Comparison of ENCODE assay signal across 8 cellular contexts in the genomic region with DNA sequence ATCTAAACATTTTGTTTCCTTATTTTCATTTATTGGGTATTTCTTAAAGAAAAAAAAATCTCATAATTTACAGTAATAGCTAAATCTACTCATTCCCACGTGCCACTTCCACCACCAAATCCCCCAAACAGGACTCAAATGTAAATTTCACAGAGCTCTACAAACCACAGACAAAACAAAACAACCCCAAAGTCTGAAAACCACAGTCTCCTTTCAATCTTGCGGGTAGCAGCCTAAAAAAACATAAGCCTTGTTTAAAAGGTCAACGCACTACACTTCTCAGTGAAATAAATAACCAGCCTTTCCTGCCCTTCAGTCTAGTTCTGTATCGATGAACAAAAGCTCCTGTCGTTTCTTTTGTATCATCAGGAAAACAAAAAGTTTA.
A peak's percentile ranks its signal among the peaks of the same experiment; 100 is the strongest.
DNase-seq lines count a peak whose midpoint lies in the region; ATAC-seq and TF ChIP-seq lines count a peak whose summit lies in the region.

No MANE protein-coding gene starts in this region.

- peaks cover 74% of the 10 kb centered on the region for H3K4me1 Mint-ChIP-seq in activated CD8-positive, alpha-beta T cell treated with anti-CD3 and anti-CD28 coated beads, Interleukin-2, amount 10 ng/mL, durations not matched to agents 7 days and 5 days (ENCODE audit: low read depth)

- no peaks in the 10 kb centered on the region for H4K20me1 ChIP-seq in hepatocyte (ENCODE audit: insufficient read depth, poor library complexity, severe bottlenecking)

- H3K9me3 Mint-ChIP-seq in activated CD8-positive, alpha-beta T cell treated with anti-CD3 and anti-CD28 coated beads, Interleukin-2, amount 10 ng/mL, durations not matched to agents 7 days and 5 days (ENCODE audit: insufficient read depth): no peaks in the 10 kb centered on the region

- H3K4me2 ChIP-seq in hepatocyte: peak overlapping the region; percentile 74

- peak; percentile 46 for ATAC-seq in HG03108 (IDR thresholded peaks at IDR 0.05; ENCODE audit: unreplicated experiment)
- peak; percentile 39 for ATAC-seq in activated CD8-positive, alpha-beta T cell treated with anti-CD3 and anti-CD28 coated beads, Interleukin-2, amount 10 ng/mL, durations not matched to agents 7 days and 5 days

- WGBS in hepatocyte (ENCODE audit: low lambda C conversion rate, missing lambda C conversion rate): 14% methylated on average over 5 of the region's 5 CpGs

- H3K27me3 ChIP-seq in hepatocyte: no peaks in the 10 kb centered on the region

- no peaks in the 10 kb centered on the region for H3K9me2 ChIP-seq in hepatocyte (replicated peaks; ENCODE audit: insufficient read depth)

- peaks cover 40% of the 10 kb centered on the region for H3K4me1 ChIP-seq in hepatocyte (ENCODE audit: insufficient read depth)

- H3K27me3 Mint-ChIP-seq in activated CD8-positive, alpha-beta T cell treated with anti-CD3 and anti-CD28 coated beads, Interleukin-2, amount 10 ng/mL, durations not matched to agents 7 days and 5 days (ENCODE audit: low read depth): no peaks in the 10 kb centered on the region

- H2AFZ ChIP-seq in hepatocyte: peak overlapping the region; percentile 4

- H3K4me3 ChIP-seq in hepatocyte: peak overlapping the region; percentile 24

- H3K4me3 Mint-ChIP-seq in activated CD8-positive, alpha-beta T cell treated with anti-CD3 and anti-CD28 coated beads, Interleukin-2, amount 10 ng/mL, durations not matched to agents 7 days and 5 days: peak overlapping the region; percentile 84

- peak overlapping the region; percentile 88 for H3K27ac ChIP-seq in hepatocyte

- no peaks in the 10 kb centered on the region for H3K9me3 ChIP-seq in hepatocyte (ENCODE audit: low read depth)

- DNase-seq in activated T-cell treated with anti-CD3 and anti-CD28 coated beads for 24 hours (ENCODE audit: low read depth) (peak; percentile 25), hepatocyte (ENCODE audit: low spot score) (no peak), SHP77 (lab: John Stamatoyannopoulos, UW) (no peak), ecto neural progenitor cell (ENCODE audit: low spot score) (no peak)
- DNase-seq in activated T-cell treated with anti-CD3 and anti-CD28 coated beads, Interleukin-2, amount 50 U/mL, for 1 hour: no peak
- DNase-seq in activated CD8-positive, alpha-beta T cell treated with anti-CD3 and anti-CD28 coated beads, Interleukin-2, amount 10 ng/mL, durations not matched to agents 7 days and 5 days: peak; percentile 57
- DNase-seq in stimulated activated naive CD4-positive, alpha-beta T cell (lab: John Stamatoyannopoulos, UW): peak in 4 of 6 experiments; percentile 37 to 79 (median 73)

- peak overlapping the region; percentile 94 for H3K27ac Mint-ChIP-seq in activated CD8-positive, alpha-beta T cell treated with anti-CD3 and anti-CD28 coated beads, Interleukin-2, amount 10 ng/mL, durations not matched to agents 7 days and 5 days

- peaks cover 10% of the 10 kb centered on the region for H3K36me3 Mint-ChIP-seq in activated CD8-positive, alpha-beta T cell treated with anti-CD3 and anti-CD28 coated beads, Interleukin-2, amount 10 ng/mL, durations not matched to agents 7 days and 5 days (ENCODE audit: low read depth)

- CTCF ChIA-PET in activated CD8-positive, alpha-beta T cell treated with anti-CD3 and anti-CD28 coated beads, Interleukin-2, amount 10 ng/mL, durations not matched to agents 7 days and 5 days (lab: Charles Lee): interaction anchor here (0.9 to 18.7 kb wide), 12 partner anchors 11 to 275 kb away, joined by 3 to 421 read pairs (median 6); no protein-coding TSS in a partner anchor

- no peaks in the 10 kb centered on the region for H3K36me3 ChIP-seq in hepatocyte (replicated peaks; ENCODE audit: insufficient read depth, low read depth)

- H3K79me2 ChIP-seq in hepatocyte: peaks cover 37% of the 10 kb centered on the region

- POLR2A ChIA-PET in activated CD8-positive, alpha-beta T cell treated with anti-CD3 and anti-CD28 coated beads, Interleukin-2, amount 10 ng/mL, durations not matched to agents 7 days and 5 days (lab: Charles Lee): interaction anchor here (1.6 to 5.9 kb wide), 7 partner anchors 9 to 295 kb away, joined by 6 to 226 read pairs (median 8); partner anchors contain the start of gene FHIP2A

- no peak for TF ChIP-seq CTCF in hepatocyte (IDR thresholded peaks at IDR 0.05; ENCODE audit: poor library complexity)

Comparison
In these comparisons a context has a peak if more than half of its experiments do, and no peak if none do; other contexts are left out.
1. DNase-seq: peak in activated T-cell treated with anti-CD3 and anti-CD28 coated beads for 24 hours (single experiment), activated CD8-positive, alpha-beta T cell treated with anti-CD3 and anti-CD28 coated beads, Interleukin-2, amount 10 ng/mL, durations not matched to agents 7 days and 5 days (single experiment) and stimulated activated naive CD4-positive, alpha-beta T cell (4 of 6); none in activated T-cell treated with anti-CD3 and anti-CD28 coated beads, Interleukin-2, amount 50 U/mL, for 1 hour (single experiment), hepatocyte (single experiment), SHP77 (0 of 2) and ecto neural progenitor cell (single experiment).